In the genomic region with DNA sequence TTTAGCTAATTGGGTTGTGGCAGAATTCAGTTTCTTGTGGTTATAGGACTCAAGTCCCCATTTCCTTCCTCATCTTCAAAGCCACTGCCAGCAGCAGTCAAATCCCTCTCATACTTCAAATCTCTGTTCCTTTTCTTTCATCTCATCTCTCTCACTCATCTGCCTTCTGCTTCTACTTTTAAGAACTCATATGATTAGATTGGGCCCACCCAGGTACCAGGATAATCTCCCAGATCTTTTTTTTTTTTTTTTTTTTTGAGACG, we compare ENCODE assay signal across 9 cellular contexts. TPM values are rescaled to one million over a fixed set of nuclear protein-coding genes. Genes with fewer than 3 reads are reported as not detected.
A peak's percentile ranks its signal among the peaks of the same experiment; 100 is the strongest.
DNase-seq lines count a peak whose midpoint lies in the region; ATAC-seq lines count a peak whose summit lies in the region.
"Had no signal": no experiment of that assay in that cellular context is flagged by ENCODE, and none has a peak within 500 bp of the region (broad histone marks: within the 10 kb centered on the region; RNA-seq: fewer than 3 reads in every experiment).

No MANE protein-coding gene starts in this region.

- peak; percentile 37 for ATAC-seq in activated CD4-positive, alpha-beta T cell treated with anti-CD3 and anti-CD28 coated beads for 36 hours
- ATAC-seq in HG02798 (IDR thresholded peaks at IDR 0.05; ENCODE audit: poor library complexity, unreplicated experiment): peak; percentile 31
- ATAC-seq in naive thymus-derived CD4-positive, alpha-beta T cell: peak; percentile 92

- no peaks in the 10 kb centered on the region for H3K9me3 ChIP-seq in naive thymus-derived CD4-positive, alpha-beta T cell (ENCODE audit: control insufficient read depth in 2 of 3, low read length in 3 of 3)

- CTCF ChIA-PET in activated CD4-positive, alpha-beta T cell treated with anti-CD3 and anti-CD28 coated beads for 36 hours (lab: Charles Lee): no interaction called here
- CTCF ChIA-PET in naive thymus-derived CD4-positive, alpha-beta T cell (lab: Charles Lee): no interaction called here

- H3K27me3 Mint-ChIP-seq in activated CD4-positive, alpha-beta T cell treated with anti-CD3 and anti-CD28 coated beads for 36 hours: no peaks in the 10 kb centered on the region
- H3K27me3 Mint-ChIP-seq in naive thymus-derived CD4-positive, alpha-beta T cell: no peaks in the 10 kb centered on the region

- peaks cover 2% of the 10 kb centered on the region for H3K9me3 Mint-ChIP-seq in activated CD4-positive, alpha-beta T cell treated with anti-CD3 and anti-CD28 coated beads for 36 hours (ENCODE audit: low read depth)
- peaks cover 0 to 2% (median 0%) of the 10 kb centered on the region in 11 donors for H3K9me3 Mint-ChIP-seq in naive thymus-derived CD4-positive, alpha-beta T cell

- no peak overlapping the region for H3K27ac ChIP-seq in naive thymus-derived CD4-positive, alpha-beta T cell (ENCODE audit: low read depth, low read length)
- H3K27ac ChIP-seq: 22Rv1 had no signal

- H3K27me3 ChIP-seq in naive thymus-derived CD4-positive, alpha-beta T cell (ENCODE audit: control insufficient read depth in 2 of 2, insufficient read depth in 2 of 2, low read length in 2 of 2): no peaks in the 10 kb centered on the region

- peaks cover 50% of the 10 kb centered on the region for H3K4me1 Mint-ChIP-seq in activated CD4-positive, alpha-beta T cell treated with anti-CD3 and anti-CD28 coated beads for 36 hours
- H3K4me1 Mint-ChIP-seq in naive thymus-derived CD4-positive, alpha-beta T cell: peaks cover 31 to 63% (median 51%) of the 10 kb centered on the region in 7 donors

- peaks cover 28 to 38% of the 10 kb centered on the region in 2 donors for H3K4me1 ChIP-seq in naive thymus-derived CD4-positive, alpha-beta T cell (ENCODE audit: control insufficient read depth in 2 of 2, insufficient read depth in 2 of 2, low read length in 2 of 2)

- H3K4me3 Mint-ChIP-seq in activated CD4-positive, alpha-beta T cell treated with anti-CD3 and anti-CD28 coated beads for 36 hours: no peak overlapping the region
- peak overlapping the region; percentile 0 to 86 (median 68) for H3K4me3 Mint-ChIP-seq in naive thymus-derived CD4-positive, alpha-beta T cell

- intact Hi-C loops in activated CD4-positive, alpha-beta T cell treated with anti-CD3 and anti-CD28 coated beads for 36 hours (cut with DNase I, micrococcal nuclease): no loop called here
- intact Hi-C loops in naive thymus-derived CD4-positive, alpha-beta T cell (cut with micrococcal nuclease): loop anchor here (1.0 kb wide), 2 partner anchors 8 to 34 kb away; a partner anchor contains a TSS

- no peak overlapping the region for H3K4me3 ChIP-seq in naive thymus-derived CD4-positive, alpha-beta T cell (ENCODE audit: low read length)

- no peak overlapping the region for H3K27ac Mint-ChIP-seq in activated CD4-positive, alpha-beta T cell treated with anti-CD3 and anti-CD28 coated beads for 36 hours
- peak overlapping the region in 6 of 9 donors; percentile 0 to 88 (median 4) for H3K27ac Mint-ChIP-seq in naive thymus-derived CD4-positive, alpha-beta T cell

- POLR2A ChIA-PET in activated CD4-positive, alpha-beta T cell treated with anti-CD3 and anti-CD28 coated beads for 36 hours (lab: Charles Lee): no interaction called here
- POLR2A ChIA-PET in naive thymus-derived CD4-positive, alpha-beta T cell (lab: Charles Lee): interaction anchor here (0.8 to 1.3 kb wide), 3 partner anchors 8 to 69 kb away, joined by 3 to 5 read pairs (median 4); a partner anchor contains a TSS

- no peaks in the 10 kb centered on the region for H3K36me3 ChIP-seq in naive thymus-derived CD4-positive, alpha-beta T cell (ENCODE audit: control insufficient read depth in 2 of 3, insufficient read depth in 3 of 3, low read length in 3 of 3)

- DNase-seq in activated CD4-positive, alpha-beta T cell treated with anti-CD3 and anti-CD28 coated beads for 36 hours: no peak
- no peak for DNase-seq in activated CD4-positive, alpha-beta T cell treated with anti-CD3 and anti-CD28 coated beads, Interleukin-2, amount 50 U/mL, for 48 hours
- DNase-seq in NOMO-1 (lab: John Stamatoyannopoulos, UW; ENCODE audit: unreplicated experiment in 2 of 2): peak; percentile 85 to 98
- DNase-seq in naive thymus-derived CD4-positive, alpha-beta T cell: peak in 7 of 9 donors; percentile 57 to 83 (median 76)
- no peak for DNase-seq in DMS 273 (lab: John Stamatoyannopoulos, UW; ENCODE audit: unreplicated experiment)
- no peak for DNase-seq in NCI-H1694 (lab: John Stamatoyannopoulos, UW)
- no peak for DNase-seq in NCI-H2081 treated with DMSO at 0.1 percent for 48 hours (lab: John Stamatoyannopoulos, UW)

- peaks cover 3% of the 10 kb centered on the region for H3K36me3 Mint-ChIP-seq in activated CD4-positive, alpha-beta T cell treated with anti-CD3 and anti-CD28 coated beads for 36 hours (ENCODE audit: low read depth)
- peaks cover 0 to 9% (median 0%) of the 10 kb centered on the region in 5 donors for H3K36me3 Mint-ChIP-seq in naive thymus-derived CD4-positive, alpha-beta T cell

RNA-seq across cellular contexts. Expression of a gene that starts 8.0 kb away (rescaled TPM):
- 10 to 100 TPM; 44.3 to 50.4 TPM for total RNA-seq in activated CD4-positive, alpha-beta T cell treated with anti-CD3 and anti-CD28 coated beads for 36 hours
- 10 to 100 TPM; 16.4 to 83.9 (median 30.0) TPM for total RNA-seq in naive thymus-derived CD4-positive, alpha-beta T cell
- 10 to 100 TPM; 28.4 to 33.4 TPM for polyA plus RNA-seq in naive thymus-derived CD4-positive, alpha-beta T cell

RNA-seq across cellular contexts. Expression of a gene that starts 46.6 kb away (rescaled TPM):
- 100 to 1,000 TPM in 1 of 2 experiments, 10 to 100 TPM in 1; 94.0 to 101 TPM for total RNA-seq in activated CD4-positive, alpha-beta T cell treated with anti-CD3 and anti-CD28 coated beads for 36 hours
- total RNA-seq in naive thymus-derived CD4-positive, alpha-beta T cell: 100 to 1,000 TPM in 1 of 5 experiments, 10 to 100 TPM in 4; 60.2 to 101 (median 85.1) TPM
- 10 to 100 TPM; 50.7 to 55.8 TPM for polyA plus RNA-seq in naive thymus-derived CD4-positive, alpha-beta T cell

Comparison
In these comparisons a context has a peak if more than half of its experiments do, and no peak if none do; other contexts are left out.
1. ATAC-seq: peak in every context shown above with its lines; median percentile 92 in naive thymus-derived CD4-positive, alpha-beta T cell; 37 in activated CD4-positive, alpha-beta T cell treated with anti-CD3 and anti-CD28 coated beads for 36 hours; 31 in HG02798.
2. DNase-seq: peak in NOMO-1 (2 of 2) and naive thymus-derived CD4-positive, alpha-beta T cell (7 of 9); none in activated CD4-positive, alpha-beta T cell treated with anti-CD3 and anti-CD28 coated beads for 36 hours (single experiment), activated CD4-positive, alpha-beta T cell treated with anti-CD3 and anti-CD28 coated beads, Interleukin-2, amount 50 U/mL, for 48 hours (0 of 2), DMS 273 (single experiment), NCI-H1694 (single experiment) and NCI-H2081 treated with DMSO at 0.1 percent for 48 hours (single experiment).
3. intact Hi-C loops: an anchor here in naive thymus-derived CD4-positive, alpha-beta T cell (1.0 kb wide); none called in activated CD4-positive, alpha-beta T cell treated with anti-CD3 and anti-CD28 coated beads for 36 hours.